7 cellular contexts compared by ENCODE assay signal in the genomic region with DNA sequence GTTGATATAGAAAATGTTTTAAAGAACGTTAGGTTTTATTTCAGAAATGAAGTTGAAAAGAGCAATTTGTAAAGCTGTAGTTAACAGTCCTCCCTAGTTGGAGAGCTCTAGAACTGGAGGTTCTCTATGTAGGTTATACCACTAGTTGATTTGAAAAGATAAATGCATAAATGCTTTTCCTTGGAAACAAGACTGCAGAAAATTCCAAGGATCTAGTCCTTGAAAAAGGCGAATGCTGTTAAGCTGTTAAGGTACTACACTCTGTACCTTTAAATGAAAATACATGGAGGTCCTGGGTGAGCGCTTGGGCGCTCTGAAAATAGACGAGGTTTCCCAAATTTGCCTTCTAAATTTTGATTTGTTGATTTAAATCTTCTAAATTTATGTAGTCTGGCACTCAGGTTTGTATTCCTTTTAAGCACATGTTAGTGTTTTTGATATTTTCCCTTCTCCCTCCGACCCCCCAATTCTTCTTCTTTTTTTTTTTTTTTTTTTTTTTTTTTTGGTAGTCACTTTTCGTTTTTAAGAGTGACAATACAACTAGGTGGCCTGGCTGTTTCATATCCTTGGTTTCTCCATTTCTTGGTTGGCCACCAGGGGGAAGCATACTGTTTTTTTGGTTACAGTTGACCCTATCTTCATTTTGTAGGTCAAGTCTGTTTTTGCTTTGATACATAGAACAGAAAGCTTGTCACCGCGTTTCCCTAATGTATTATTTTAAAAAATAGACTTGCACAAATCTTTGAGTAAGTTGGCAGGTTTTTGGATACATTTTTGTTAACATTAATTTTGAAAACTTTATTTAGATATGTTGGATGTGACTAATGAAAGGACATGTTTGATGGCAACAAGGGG. TPM values are rescaled to one million over a fixed set of nuclear protein-coding genes. Genes with fewer than 3 reads are reported as not detected.
A peak's percentile ranks its signal among the peaks of the same experiment; 100 is the strongest.
DNase-seq lines count a peak whose midpoint lies in the region; FAIRE-seq and TF ChIP-seq lines count a peak whose summit lies in the region.

No MANE protein-coding gene starts in this region.

- CTCF ChIA-PET in endothelial cell of umbilical vein (lab: Charles Lee), result interaction anchor here (0.6 to 4.1 kb wide), 21 partner anchors 10 to 569 kb away, joined by 3 to 38 read pairs (median 4); partner anchors contain the start of gene KCNJ11

- H3K4me2 ChIP-seq in endothelial cell of umbilical vein (ENCODE audit: insufficient read depth, low read length), result peak overlapping the region; percentile 97

- FAIRE-seq in HTR-8/SVneo (lab: Jason Lieb, UNC), result no peak
- no peak for FAIRE-seq in endothelial cell of umbilical vein (lab: Jason Lieb, UNC)

- H3K9me3 ChIP-seq in endothelial cell of umbilical vein (replicated peaks; ENCODE audit: control insufficient read depth, insufficient read depth, low read length) (no peaks in the 10 kb centered on the region), mucosa of rectum (ENCODE audit: control insufficient read depth in 2 of 2, low read length in 2 of 2) (no peaks in the 10 kb centered on the region)

- peak; percentile 65 for DNase-seq in HTR-8/SVneo (ENCODE audit: insufficient read length, low spot score)
- DNase-seq in NOMO-1 (lab: John Stamatoyannopoulos, UW; ENCODE audit: unreplicated experiment in 2 of 2), result peak; percentile 64 to 83
- peak; percentile 71 for DNase-seq in activated CD8-positive, alpha-beta memory T cell treated with anti-CD3 and anti-CD28 coated beads for 24 hours
- DNase-seq in endothelial cell of umbilical vein (ENCODE audit: low read depth, low spot score), result peak; percentile 77
- DNase-seq in stimulated activated naive CD4-positive, alpha-beta T cell treated with Interleukin-2 at 50 U/mL for 16 hours (lab: John Stamatoyannopoulos, UW), result peak; percentile 43

- no peaks in the 10 kb centered on the region for H4K20me1 ChIP-seq in endothelial cell of umbilical vein (replicated peaks; ENCODE audit: control insufficient read depth, extremely low read depth, insufficient read depth, low read length)

- H3K27me3 ChIP-seq in endothelial cell of umbilical vein (ENCODE audit: control insufficient read depth in 2 of 2, insufficient read depth in 2 of 2, low read length in 2 of 2) (no peaks in the 10 kb centered on the region), mucosa of rectum (ENCODE audit: control insufficient read depth in 2 of 2, insufficient read depth in 2 of 2, low read length in 2 of 2) (no peaks in the 10 kb centered on the region)

- H3K36me3 ChIP-seq in endothelial cell of umbilical vein (ENCODE audit: control insufficient read depth in 2 of 2, extremely low read depth in 1 of 2, insufficient read depth in 2 of 2, low read length in 2 of 2) (no peaks in the 10 kb centered on the region), mucosa of rectum (ENCODE audit: control insufficient read depth in 2 of 2, insufficient read depth in 2 of 2, low read length in 2 of 2) (peaks cover 0 to 9% of the 10 kb centered on the region in 2 donors)

- no peaks in the 10 kb centered on the region for H3K9me1 ChIP-seq in endothelial cell of umbilical vein (replicated peaks; ENCODE audit: control insufficient read depth, extremely low read depth, insufficient read depth, low read length)

- H3K27ac ChIP-seq in endothelial cell of umbilical vein (ENCODE audit: insufficient read depth, low read depth, low read length) (peak overlapping the region; percentile 73), mucosa of rectum (ENCODE audit: low read depth in 2 of 2, low read length in 2 of 2) (peak overlapping the region; percentile 89 to 90)

- dilution Hi-C loops in endothelial cell of umbilical vein (cut with MboI; ENCODE audit: extremely low pct_ligation_motif_present, low sequenced_read_pairs), result no loop called here

- H3K4me1 ChIP-seq in endothelial cell of umbilical vein (ENCODE audit: control insufficient read depth, extremely low read depth, insufficient read depth, low read length) (peaks cover 16% of the 10 kb centered on the region), mucosa of rectum (ENCODE audit: control insufficient read depth in 2 of 2, insufficient read depth in 2 of 2, low read length in 2 of 2) (peaks cover 16 to 17% of the 10 kb centered on the region in 2 donors)

- peak overlapping the region; percentile 86 for H2AFZ ChIP-seq in endothelial cell of umbilical vein (ENCODE audit: low read depth, low read length)

- H3K79me2 ChIP-seq in endothelial cell of umbilical vein (ENCODE audit: control insufficient read depth, insufficient read depth, low read length), result peaks cover 3% of the 10 kb centered on the region

- intact Hi-C loops in endothelial cell of umbilical vein (cut with micrococcal nuclease), result loop anchor here (1.0 to 5.0 kb wide), 5 partner anchors 31 to 1038 kb away; partner anchors contain the start of gene LDHA

- peak; percentile 69 for TF ChIP-seq CTCF in GM12873 (IDR thresholded peaks at IDR 0.05; ENCODE audit: insufficient read depth, low read depth, low read length, missing control alignments)
- peak; percentile 55 to 57 for TF ChIP-seq CTCF in endothelial cell of umbilical vein (IDR thresholded peaks at IDR 0.05; ENCODE audit: extremely low read depth in 1 of 2, insufficient read depth in 1 of 2, low read depth in 1 of 2, low read length in 2 of 2)

- BruUV-seq in endothelial cell of umbilical vein (replicated peaks; lab: Mats Ljungman, UMichigan), result TSS peak; percentile 1

- no peak for TF ChIP-seq POLR2A in endothelial cell of umbilical vein (IDR thresholded peaks at IDR 0.05; ENCODE audit: low read depth, low read length)

- POLR2A ChIA-PET in endothelial cell of umbilical vein (lab: Charles Lee), result interaction anchor here (0.7 to 1.6 kb wide), 3 partner anchors 145 to 1277 kb away, joined by 4 to 6 read pairs (median 4); no protein-coding TSS in a partner anchor

- H3K4me3 ChIP-seq in endothelial cell of umbilical vein (replicated peaks in 1 of 3; ENCODE audit: insufficient read depth in 1 of 3, low read depth in 1 of 3, low read length in 3 of 3) (peak overlapping the region; percentile 68 to 87 (median 85)), mucosa of rectum (ENCODE audit: low read length in 2 of 2) (peak overlapping the region; percentile 58 to 87)

- H3K9ac ChIP-seq in endothelial cell of umbilical vein (replicated peaks; ENCODE audit: extremely low read depth, insufficient read depth, low read length) (peak overlapping the region; percentile 70), mucosa of rectum (ENCODE audit: low read depth in 1 of 2, low read length in 2 of 2) (peak overlapping the region; percentile 61 to 76)

TF ChIP-seq in endothelial cell of umbilical vein, 7 proteins besides CTCF, POLR2A, EP300 and RAD21:
- TF ChIP-seq EZH2 (IDR thresholded peaks at IDR 0.05; ENCODE audit: borderline replicate concordance, low read depth, low read length, severe bottlenecking) (no peak), FOS (IDR thresholded peaks at IDR 0.05; ENCODE audit: borderline replicate concordance, insufficient read depth, low read length) (no peak)

RNA-seq across cellular contexts. Expression of gene NCR3LG1, which starts 2.7 kb away (rescaled TPM):
- total RNA-seq in endothelial cell of umbilical vein, result 8.1 and 8.7 TPM in 2 replicates
- 1.9 and 2.2 TPM in 2 replicates for polyA plus RNA-seq in endothelial cell of umbilical vein
- 1.8 and 2.2 TPM in 2 replicates for polyA plus RNA-seq in endothelial cell of umbilical vein (2011; cell fraction: cytosol; rRNA removed)
- 8.1 and 8.8 TPM in 2 replicates for polyA plus RNA-seq in endothelial cell of umbilical vein (2011; cell fraction: nucleus; rRNA removed)
- 2.6 and 5.1 TPM in 2 replicates for polyA plus RNA-seq in endothelial cell of umbilical vein (2012)
- 10.1 and 10.4 TPM in 2 replicates for polyA minus RNA-seq in endothelial cell of umbilical vein
- 12.4 TPM for polyA minus RNA-seq in endothelial cell of umbilical vein (2011; cell fraction: cytosol; rRNA and poly(A)+ RNA removed)
- polyA minus RNA-seq in endothelial cell of umbilical vein (2011; cell fraction: nucleus; rRNA and poly(A)+ RNA removed), result 7.1 and 10.5 TPM in 2 replicates

RNA-seq across cellular contexts. Expression of gene KCNJ11, which starts 34.2 kb away (rescaled TPM):
- not detected in 2 replicates for total RNA-seq in endothelial cell of umbilical vein
- 0.04 TPM in 1 of 2 replicates, not detected in the other for polyA plus RNA-seq in endothelial cell of umbilical vein
- polyA plus RNA-seq in endothelial cell of umbilical vein (2011; cell fraction: cytosol; rRNA removed), result 0.03 TPM in 1 of 2 replicates, not detected in the other
- 0.10 TPM in 1 of 2 replicates, not detected in the other for polyA plus RNA-seq in endothelial cell of umbilical vein (2011; cell fraction: nucleus; rRNA removed)
- not detected in 2 replicates for polyA plus RNA-seq in endothelial cell of umbilical vein (2012)
- polyA minus RNA-seq in endothelial cell of umbilical vein, result 0.19 and 2.6 TPM in 2 replicates
- 2.8 TPM for polyA minus RNA-seq in endothelial cell of umbilical vein (2011; cell fraction: cytosol; rRNA and poly(A)+ RNA removed)
- polyA minus RNA-seq in endothelial cell of umbilical vein (2011; cell fraction: nucleus; rRNA and poly(A)+ RNA removed), result not detected in 2 replicates

Comparison
In these comparisons a context has a peak if more than half of its experiments do, and no peak if none do; other contexts are left out.
1. Peak in every context shown above with its lines: DNase-seq, H3K4me3 ChIP-seq and H3K27ac ChIP-seq.